ENCODE assay signal across 31 cellular contexts in genomic region chr7:112603673-112604072, GRCh38.
DNase-seq lines count a peak whose midpoint lies in the region; ATAC-seq, FAIRE-seq and TF ChIP-seq lines count a peak whose summit lies in the region.
"Had no signal": no experiment of that assay in that cellular context is flagged by ENCODE, and none has a peak within 500 bp of the region (broad histone marks: within the 10 kb centered on the region; RNA-seq: fewer than 3 reads in every experiment).

No MANE protein-coding gene starts in this region.

- POLR2A ChIA-PET in HepG2 (lab: Yijun Ruan, JAX), result no interaction called here
- POLR2A ChIA-PET in K562 (lab: Yijun Ruan, JAX), result interaction anchor here (0.6 kb wide), 1 partner anchor 59 kb away, joined by 3 read pairs; no protein-coding TSS in a partner anchor

- H2AFZ ChIP-seq in HepG2 (ENCODE audit: low read length) (no peak overlapping the region), K562 (ENCODE audit: low read depth, low read length) (no peak overlapping the region)

- DNase-seq in HepG2 (ENCODE audit: low spot score) (no peak), right lobe of liver (no peak), K562 (ENCODE audit: extremely low read depth in 1 of 4, low spot score in 3 of 4) (no peak), NCI-H128 (lab: John Stamatoyannopoulos, UW; ENCODE audit: unreplicated experiment) (no peak)
- DNase-seq: 8988T; ACHN; AML-193; BE2C; C1 segment of cervical spinal cord; Caco-2; Calu3; CD4-positive, alpha-beta memory T cell; CD4-positive, alpha-beta T cell; CD4-positive, CD25-positive, alpha-beta regulatory T cell; CD8-positive, alpha-beta memory T cell; CD8-positive, alpha-beta T cell; COR-L47; DMS 273 treated with DMSO at 0.1 percent for 48 hours; DMS153; DMS53; DMS79; DMS79 treated with DMSO at 0.1 percent for 48 hours; DND-41; EL had no signal

- in situ Hi-C loops in HepG2 (cut with HindIII; ENCODE audit: extremely low pct_ligation_motif_present, low pct_unique_long_range_greater_than_20kb) (no loop called here), K562 (cut with MboI) (no loop called here)

- H3K9me3 ChIP-seq in HepG2 (ENCODE audit: low read length) (no peaks in the 10 kb centered on the region), right lobe of liver (no peaks in the 10 kb centered on the region), K562 (replicated peaks; ENCODE audit: control insufficient read depth, insufficient read depth, low read depth, low read length) (no peaks in the 10 kb centered on the region)
- H3K9me3 ChIP-seq: A549; BE2C; BLaER1; BLaER1 treated with 17β-estradiol and CSF1 and Interleukin-3, amounts not matched to agents 10 nM and 100 nM; Caco-2 had no signal

- no peaks in the 10 kb centered on the region for H3K79me2 ChIP-seq in HepG2 (ENCODE audit: insufficient read depth, low read length)
- H3K79me2 ChIP-seq in K562 (ENCODE audit: control insufficient read depth, insufficient read depth, low read length), result no peaks in the 10 kb centered on the region

- H3K4me2 ChIP-seq in HepG2 (ENCODE audit: low read depth, low read length) (no peak overlapping the region), K562 (ENCODE audit: insufficient read depth, low read length) (no peak overlapping the region)
- H3K4me2 ChIP-seq: A549; BLaER1; BLaER1 treated with 17β-estradiol and CSF1 and Interleukin-3, amounts not matched to agents 10 nM and 100 nM had no signal

- H3K9ac ChIP-seq in HepG2 (ENCODE audit: insufficient read depth, low read depth, low read length), result no peak overlapping the region
- no peak overlapping the region for H3K9ac ChIP-seq in K562 (ENCODE audit: insufficient read depth in 1 of 2, low read depth in 2 of 2, low read length in 2 of 2)
- H3K9ac ChIP-seq: BLaER1; BLaER1 treated with 17β-estradiol and CSF1 and Interleukin-3, amounts not matched to agents 10 nM and 100 nM had no signal

- H3K27ac ChIP-seq in HepG2 (ENCODE audit: extremely low read length, insufficient read depth, low read length), result no peak overlapping the region
- H3K27ac ChIP-seq in right lobe of liver, result no peak overlapping the region
- H3K27ac ChIP-seq in K562 (ENCODE audit: extremely low read depth, low read depth, low read length), result no peak overlapping the region
- H3K27ac ChIP-seq: 22Rv1; A549; BLaER1; BLaER1 treated with 17β-estradiol and CSF1 and Interleukin-3, amounts not matched to agents 10 nM and 100 nM; C4-2B had no signal

- no peak for TF ChIP-seq EP300 in HepG2 (IDR thresholded peaks at IDR 0.05; ENCODE audit: low read depth in 2 of 2, low read length in 2 of 2)
- no peak for TF ChIP-seq EP300 in HepG2 (CRISPR knock-in tag; IDR thresholded peaks at IDR 0.05; ENCODE audit: borderline replicate concordance)
- no peak for TF ChIP-seq EP300 in K562 (IDR thresholded peaks at IDR 0.05; ENCODE audit: low read length)

- TF ChIP-seq CTCF in HepG2 (CRISPR knock-in tag; IDR thresholded peaks at IDR 0.05), result no peak
- TF ChIP-seq CTCF in right lobe of liver (IDR thresholded peaks at IDR 0.05), result no peak
- TF ChIP-seq CTCF in K562 (IDR thresholded peaks at IDR 0.05 in 2 of 3, conservative IDR thresholded peaks at IDR 0.05 in 1 of 3; ENCODE audit: insufficient read depth in 2 of 3, low read depth in 1 of 3, low read length in 3 of 3), result no peak

- TF ChIP-seq POLR2A in HepG2 (IDR thresholded peaks at IDR 0.05; ENCODE audit: insufficient read depth in 1 of 2, low read depth in 2 of 2, low read length in 2 of 2) (no peak), right lobe of liver (IDR thresholded peaks at IDR 0.05) (no peak), K562 (conservative IDR thresholded peaks at IDR 0.05) (no peak)

- no peaks in the 10 kb centered on the region for H3K9me1 ChIP-seq in K562 (ENCODE audit: control insufficient read depth, insufficient read depth, low read length)

- H3K4me1 ChIP-seq in HepG2 (ENCODE audit: insufficient read depth, low read length) (no peaks in the 10 kb centered on the region), right lobe of liver (no peaks in the 10 kb centered on the region), K562 (replicated peaks in 1 of 2; ENCODE audit: control insufficient read depth in 2 of 2, insufficient read depth in 2 of 2, low read length in 2 of 2) (no peaks in the 10 kb centered on the region)
- H3K4me1 ChIP-seq: A549; BE2C; BLaER1; BLaER1 treated with 17β-estradiol and CSF1 and Interleukin-3, amounts not matched to agents 10 nM and 100 nM; Caco-2 had no signal

- CTCF ChIA-PET in HepG2 (lab: Yijun Ruan, JAX; ENCODE audit: low intra/inter-chr PET ratio, low total read pairs), result no interaction called here
- CTCF ChIA-PET in K562 (lab: Yijun Ruan, JAX; ENCODE audit: low intra/inter-chr PET ratio), result no interaction called here

- intact Hi-C loops in HepG2 (cut with micrococcal nuclease; ENCODE audit: unreplicated experiment) (no loop called here), right lobe of liver (cut with DNase I) (no loop called here), K562 (cut with micrococcal nuclease) (no loop called here)

- no TSS peak for BruUV-seq in HepG2 (replicated peaks; lab: Mats Ljungman, UMichigan)
- BruUV-seq in K562 (replicated peaks; lab: Mats Ljungman, UMichigan), result no TSS peak

- H3K27me3 ChIP-seq in HepG2 (ENCODE audit: control insufficient read depth in 1 of 2, insufficient read depth in 2 of 2, low read length in 2 of 2) (peaks cover 0 to 4% of the 10 kb centered on the region in 2 experiments; a peak in 3 of 5 replicates), right lobe of liver (no peaks in the 10 kb centered on the region), K562 (ENCODE audit: control insufficient read depth in 2 of 2, insufficient read depth in 2 of 2, low read length in 2 of 2) (no peaks in the 10 kb centered on the region; a peak in 1 of 5 replicates)
- H3K27me3 ChIP-seq: BLaER1; BLaER1 treated with 17β-estradiol and CSF1 and Interleukin-3, amounts not matched to agents 10 nM and 100 nM had no signal

- H3K36me3 ChIP-seq in HepG2 (replicated peaks in 1 of 2; ENCODE audit: control insufficient read depth in 1 of 2, insufficient read depth in 2 of 2, low read length in 2 of 2) (no peaks in the 10 kb centered on the region), right lobe of liver (no peaks in the 10 kb centered on the region), K562 (ENCODE audit: control insufficient read depth, insufficient read depth, low read length) (no peaks in the 10 kb centered on the region)
- H3K36me3 ChIP-seq: BE2C; BLaER1; BLaER1 treated with 17β-estradiol and CSF1 and Interleukin-3, amounts not matched to agents 10 nM and 100 nM had no signal

- ATAC-seq in HepG2, result no peak
- ATAC-seq in right lobe of liver, result no peak
- ATAC-seq in K562, result no peak
- ATAC-seq: A549; CD8-positive, alpha-beta T cell had no signal

- H3K4me3 ChIP-seq in HepG2 (replicated peaks in 1 of 3; ENCODE audit: insufficient read depth in 1 of 3, low read depth in 2 of 3, low read length in 3 of 3) (no peak overlapping the region), right lobe of liver (no peak overlapping the region), K562 (no peak overlapping the region)
- H3K4me3 ChIP-seq: A549; BLaER1; BLaER1 treated with 17β-estradiol and CSF1 and Interleukin-3, amounts not matched to agents 10 nM and 100 nM had no signal

- TF ChIP-seq RAD21 in HepG2 (CRISPR knock-in tag; IDR thresholded peaks at IDR 0.05) (no peak), K562 (CRISPR knock-in tag; conservative IDR thresholded peaks at IDR 0.05 in 1 of 2, IDR thresholded peaks at IDR 0.05 in 1 of 2) (no peak)

- H4K20me1 ChIP-seq in HepG2 (ENCODE audit: insufficient read depth, low read length) (no peaks in the 10 kb centered on the region), K562 (replicated peaks; ENCODE audit: control insufficient read depth, insufficient read depth, low read length) (no peaks in the 10 kb centered on the region)
- H4K20me1 ChIP-seq: BLaER1; BLaER1 treated with 17β-estradiol and CSF1 and Interleukin-3, amounts not matched to agents 10 nM and 100 nM had no signal

- WGBS in HepG2 (ENCODE audit: low lambda C conversion rate), result 0% methylated on average over 1 of the region's 1 CpG
- WGBS in right lobe of liver (ENCODE audit: insufficient coverage, low coverage, low lambda C conversion rate, missing lambda C conversion rate), result 73% methylated on average over 1 of the region's 1 CpG
- no CpG with 5 or more reads among the region's 1 CpG for WGBS in K562 (ENCODE audit: insufficient coverage, low coverage, missing lambda C conversion rate)

- FAIRE-seq in HepG2 (lab: Jason Lieb, UNC) (no peak), K562 (lab: Jason Lieb, UNC) (no peak)
- FAIRE-seq: A204.1, A549, D721Med had no signal

TF ChIP-seq in HepG2, 621 proteins besides CTCF, POLR2A, EP300 and RAD21 (continues in another document):
- 0 out of 2 replicates have a peak, but pooled peaks have one; percentile 44 for TF ChIP-seq PCBP1 (IDR thresholded peaks at IDR 0.05; ENCODE audit: borderline replicate concordance, low read depth, low read length)

TF ChIP-seq in K562, 482 proteins besides CTCF, POLR2A, EP300 and RAD21:
- TF ChIP-seq ETV1 (tag; conservative IDR thresholded peaks at IDR 0.05; ENCODE audit: low read depth) (no peak), PCBP1 (IDR thresholded peaks at IDR 0.05; ENCODE audit: low read depth, low read length, poor library complexity, severe bottlenecking) (peak; percentile 82)
TF ChIP-seq in K562: peak in this region for 1.

Comparison
In these comparisons a context has a peak if more than half of its experiments do, and no peak if none do; other contexts are left out.
1. Of the 241 proteins assayed by ChIP-seq in both HepG2 and K562: peak only in HepG2: HNRNPK; only in K562: none; in both: PCBP1; in neither: 239.